Comparison of ENCODE assay signal across 1 cellular context in the genomic region with DNA sequence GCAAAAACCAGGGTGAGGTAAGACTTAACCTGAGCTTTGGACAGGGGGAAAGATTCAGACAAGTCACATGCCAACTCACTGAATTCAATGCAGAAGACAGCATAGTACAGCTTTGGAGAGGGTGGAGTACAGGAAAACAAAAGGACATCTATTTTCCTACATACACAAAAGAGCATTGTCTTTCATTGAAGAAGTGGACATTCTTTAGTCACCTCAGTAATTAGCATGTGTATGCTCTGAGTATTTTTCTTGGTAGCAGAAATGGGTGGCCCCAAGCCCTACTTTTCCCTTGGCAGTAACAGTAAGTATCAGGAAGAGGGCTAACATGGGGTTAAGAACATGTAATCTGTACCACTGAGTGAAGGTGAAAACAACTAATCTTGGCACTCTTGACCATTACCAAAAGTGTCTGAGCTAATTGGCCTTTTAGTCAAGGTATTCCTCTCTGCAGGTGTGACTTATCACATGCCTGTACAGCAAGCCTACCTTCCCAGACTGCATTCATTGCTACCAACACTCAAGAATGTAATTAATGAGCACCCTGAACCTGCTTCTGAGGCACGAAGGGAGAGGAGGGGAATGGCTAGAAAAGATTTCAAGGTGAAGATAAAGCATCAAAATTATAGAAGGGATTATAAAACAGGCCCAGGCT.
TF ChIP-seq lines count a peak whose summit lies in the region.

No MANE protein-coding gene starts in this region.

TF ChIP-seq in WTC11, 78 proteins besides CTCF, POLR2A, EP300 and RAD21 (continued from another document):
- TF ChIP-seq, protein P1, sequence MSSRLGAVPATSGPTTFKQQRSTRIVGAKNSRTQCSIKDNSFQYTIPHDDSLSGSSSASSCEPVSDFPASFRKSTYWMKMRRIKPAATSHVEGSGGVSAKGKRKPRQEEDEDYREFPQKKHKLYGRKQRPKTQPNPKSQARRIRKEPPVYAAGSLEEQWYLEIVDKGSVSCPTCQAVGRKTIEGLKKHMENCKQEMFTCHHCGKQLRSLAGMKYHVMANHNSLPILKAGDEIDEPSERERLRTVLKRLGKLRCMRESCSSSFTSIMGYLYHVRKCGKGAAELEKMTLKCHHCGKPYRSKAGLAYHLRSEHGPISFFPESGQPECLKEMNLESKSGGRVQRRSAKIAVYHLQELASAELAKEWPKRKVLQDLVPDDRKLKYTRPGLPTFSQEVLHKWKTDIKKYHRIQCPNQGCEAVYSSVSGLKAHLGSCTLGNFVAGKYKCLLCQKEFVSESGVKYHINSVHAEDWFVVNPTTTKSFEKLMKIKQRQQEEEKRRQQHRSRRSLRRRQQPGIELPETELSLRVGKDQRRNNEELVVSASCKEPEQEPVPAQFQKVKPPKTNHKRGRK (CRISPR knock-in tag; IDR thresholded peaks at IDR 0.05; ENCODE audit: borderline replicate concordance): no peak
- TF ChIP-seq FOXK1 (CRISPR knock-in tag; IDR thresholded peaks at IDR 0.05) (no peak), ZNF423 (CRISPR knock-in tag; IDR thresholded peaks at IDR 0.05) (no peak), GRHL2 (CRISPR knock-in tag; IDR thresholded peaks at IDR 0.05; ENCODE audit: insufficient replicate concordance, severe bottlenecking) (no peak), IRF2 (CRISPR knock-in tag; IDR thresholded peaks at IDR 0.05; ENCODE audit: borderline replicate concordance, low read depth) (no peak), SOX15 (CRISPR knock-in tag; IDR thresholded peaks at IDR 0.05) (no peak), NR2C2 (CRISPR knock-in tag; IDR thresholded peaks at IDR 0.05) (no peak), NR1H2 (CRISPR knock-in tag; IDR thresholded peaks at IDR 0.05) (no peak), PRRX2 (CRISPR knock-in tag; IDR thresholded peaks at IDR 0.05) (no peak), ELF4 (CRISPR knock-in tag; IDR thresholded peaks at IDR 0.05; ENCODE audit: low read depth) (no peak), CBFB (CRISPR knock-in tag; IDR thresholded peaks at IDR 0.05; ENCODE audit: low read depth) (no peak), ZNF416 (CRISPR knock-in tag; IDR thresholded peaks at IDR 0.05) (no peak)
- TF ChIP-seq, protein P2, sequence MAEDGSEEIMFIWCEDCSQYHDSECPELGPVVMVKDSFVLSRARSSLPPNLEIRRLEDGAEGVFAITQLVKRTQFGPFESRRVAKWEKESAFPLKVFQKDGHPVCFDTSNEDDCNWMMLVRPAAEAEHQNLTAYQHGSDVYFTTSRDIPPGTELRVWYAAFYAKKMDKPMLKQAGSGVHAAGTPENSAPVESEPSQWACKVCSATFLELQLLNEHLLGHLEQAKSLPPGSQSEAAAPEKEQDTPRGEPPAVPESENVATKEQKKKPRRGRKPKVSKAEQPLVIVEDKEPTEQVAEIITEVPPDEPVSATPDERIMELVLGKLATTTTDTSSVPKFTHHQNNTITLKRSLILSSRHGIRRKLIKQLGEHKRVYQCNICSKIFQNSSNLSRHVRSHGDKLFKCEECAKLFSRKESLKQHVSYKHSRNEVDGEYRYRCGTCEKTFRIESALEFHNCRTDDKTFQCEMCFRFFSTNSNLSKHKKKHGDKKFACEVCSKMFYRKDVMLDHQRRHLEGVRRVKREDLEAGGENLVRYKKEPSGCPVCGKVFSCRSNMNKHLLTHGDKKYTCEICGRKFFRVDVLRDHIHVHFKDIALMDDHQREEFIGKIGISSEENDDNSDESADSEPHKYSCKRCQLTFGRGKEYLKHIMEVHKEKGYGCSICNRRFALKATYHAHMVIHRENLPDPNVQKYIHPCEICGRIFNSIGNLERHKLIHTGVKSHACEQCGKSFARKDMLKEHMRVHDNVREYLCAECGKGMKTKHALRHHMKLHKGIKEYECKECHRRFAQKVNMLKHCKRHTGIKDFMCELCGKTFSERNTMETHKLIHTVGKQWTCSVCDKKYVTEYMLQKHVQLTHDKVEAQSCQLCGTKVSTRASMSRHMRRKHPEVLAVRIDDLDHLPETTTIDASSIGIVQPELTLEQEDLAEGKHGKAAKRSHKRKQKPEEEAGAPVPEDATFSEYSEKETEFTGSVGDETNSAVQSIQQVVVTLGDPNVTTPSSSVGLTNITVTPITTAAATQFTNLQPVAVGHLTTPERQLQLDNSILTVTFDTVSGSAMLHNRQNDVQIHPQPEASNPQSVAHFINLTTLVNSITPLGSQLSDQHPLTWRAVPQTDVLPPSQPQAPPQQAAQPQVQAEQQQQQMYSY (CRISPR knock-in tag; IDR thresholded peaks at IDR 0.05): no peak
- TF ChIP-seq, protein P3, sequence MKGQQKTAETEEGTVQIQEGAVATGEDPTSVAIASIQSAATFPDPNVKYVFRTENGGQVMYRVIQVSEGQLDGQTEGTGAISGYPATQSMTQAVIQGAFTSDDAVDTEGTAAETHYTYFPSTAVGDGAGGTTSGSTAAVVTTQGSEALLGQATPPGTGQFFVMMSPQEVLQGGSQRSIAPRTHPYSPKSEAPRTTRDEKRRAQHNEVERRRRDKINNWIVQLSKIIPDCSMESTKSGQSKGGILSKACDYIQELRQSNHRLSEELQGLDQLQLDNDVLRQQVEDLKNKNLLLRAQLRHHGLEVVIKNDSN (CRISPR knock-in tag; IDR thresholded peaks at IDR 0.05): no peak
- TF ChIP-seq, protein P4, sequence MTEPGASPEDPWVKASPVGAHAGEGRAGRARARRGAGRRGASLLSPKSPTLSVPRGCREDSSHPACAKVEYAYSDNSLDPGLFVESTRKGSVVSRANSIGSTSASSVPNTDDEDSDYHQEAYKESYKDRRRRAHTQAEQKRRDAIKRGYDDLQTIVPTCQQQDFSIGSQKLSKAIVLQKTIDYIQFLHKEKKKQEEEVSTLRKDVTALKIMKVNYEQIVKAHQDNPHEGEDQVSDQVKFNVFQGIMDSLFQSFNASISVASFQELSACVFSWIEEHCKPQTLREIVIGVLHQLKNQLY (CRISPR knock-in tag; IDR thresholded peaks at IDR 0.05): no peak
- TF ChIP-seq, protein P5, sequence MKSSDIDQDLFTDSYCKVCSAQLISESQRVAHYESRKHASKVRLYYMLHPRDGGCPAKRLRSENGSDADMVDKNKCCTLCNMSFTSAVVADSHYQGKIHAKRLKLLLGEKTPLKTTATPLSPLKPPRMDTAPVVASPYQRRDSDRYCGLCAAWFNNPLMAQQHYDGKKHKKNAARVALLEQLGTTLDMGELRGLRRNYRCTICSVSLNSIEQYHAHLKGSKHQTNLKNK (CRISPR knock-in tag; IDR thresholded peaks at IDR 0.05): no peak
